In genomic region chr1:119316870-119317416, GRCh38 we compare ENCODE assay signal across 19 cellular contexts. TPM values are rescaled to one million over a fixed set of nuclear protein-coding genes. Genes with fewer than 3 reads are reported as not detected.
DNase-seq lines count a peak whose midpoint lies in the region; ATAC-seq and TF ChIP-seq lines count a peak whose summit lies in the region.
"Had no signal": no experiment of that assay in that cellular context is flagged by ENCODE, and none has a peak within 500 bp of the region (broad histone marks: within the 10 kb centered on the region; RNA-seq: fewer than 3 reads in every experiment).

No MANE protein-coding gene starts in this region.

- H3K27me3 Mint-ChIP-seq in HFFc6 (ENCODE audit: insufficient read depth) (peaks cover 11% of the 10 kb centered on the region), WTC11 (ENCODE audit: low read depth) (no peaks in the 10 kb centered on the region)

- H3K79me1 ChIP-seq in mesendoderm (ENCODE audit: low read length) = no peaks in the 10 kb centered on the region

- no peak overlapping the region for H3K4me3 Mint-ChIP-seq in HFFc6
- no peak overlapping the region for H3K4me3 Mint-ChIP-seq in WTC11
- H3K4me3 Mint-ChIP-seq: naive thymus-derived CD8-positive, alpha-beta T cell had no signal

- H4K5ac ChIP-seq in mesendoderm (ENCODE audit: low read length) = no peak overlapping the region

- H3K18ac ChIP-seq in mesendoderm (ENCODE audit: low read length) = no peak overlapping the region

- H4K8ac ChIP-seq in mesendoderm (ENCODE audit: low read depth, low read length) = no peak overlapping the region

- H3K56ac ChIP-seq in mesendoderm (ENCODE audit: low read length) = peak overlapping the region; percentile 3

- H3K4me1 Mint-ChIP-seq in HFFc6 (ENCODE audit: low read depth) (peaks cover 9% of the 10 kb centered on the region), WTC11 (peaks cover 21% of the 10 kb centered on the region)
- H3K4me1 Mint-ChIP-seq: naive thymus-derived CD8-positive, alpha-beta T cell had no signal

- peaks cover 0 to 18% (median 12%) of the 10 kb centered on the region in 10 experiments; a peak in 15 of 20 replicates for H3K4me1 ChIP-seq in BLaER1 treated with 17β-estradiol and CSF1 and Interleukin-3, amounts not matched to agents 10 nM and 100 nM
- H3K4me1 ChIP-seq in mesendoderm (ENCODE audit: control insufficient read depth, low read depth, low read length) (peaks cover 4% of the 10 kb centered on the region), mucosa of descending colon (ENCODE audit: low read depth) (no peaks in the 10 kb centered on the region)
- H3K4me1 ChIP-seq: esophagus muscularis mucosa, lower lobe of right lung, testis had no signal

- H3K79me2 ChIP-seq in mesendoderm (ENCODE audit: control insufficient read depth, insufficient read depth, low read length) = no peaks in the 10 kb centered on the region

- peak overlapping the region; percentile 1 for H3K23ac ChIP-seq in mesendoderm (ENCODE audit: low read length)

- H3K27ac ChIP-seq in BLaER1 treated with 17β-estradiol and CSF1 and Interleukin-3, amounts not matched to agents 10 nM and 100 nM = peak overlapping the region in 1 of 11 experiments; percentile 2; a peak in 1 of 22 replicates
- H3K27ac ChIP-seq in mesendoderm (ENCODE audit: low read depth, low read length) = no peak overlapping the region
- H3K27ac ChIP-seq: esophagus muscularis mucosa, lower lobe of right lung, testis had no signal

- 0 out of 22 replicates have a peak, but pooled peaks cover 0 to 6% (median 0%) of the 10 kb centered on the region in 11 experiments for H3K9me3 ChIP-seq in BLaER1 treated with 17β-estradiol and CSF1 and Interleukin-3, amounts not matched to agents 10 nM and 100 nM (replicated peaks in 1 of 11)
- no peaks in the 10 kb centered on the region for H3K9me3 ChIP-seq in mucosa of descending colon
- H3K9me3 ChIP-seq: esophagus muscularis mucosa, lower lobe of right lung, testis had no signal

- no peak for DNase-seq in HFFc6
- DNase-seq in WTC11 (ENCODE audit: low spot score) = peak; percentile 70
- peak; percentile 70 for DNase-seq in mesendoderm
- no peak for DNase-seq in mucosa of descending colon
- no peak for DNase-seq in stimulated activated naive CD4-positive, alpha-beta T cell treated with Interleukin-2 at 50 U/mL for 16 hours (lab: John Stamatoyannopoulos, UW)
- no peak for DNase-seq in NCI-H2081 (lab: John Stamatoyannopoulos, UW)
- DNase-seq: activated CD4-positive, alpha-beta T cell treated with anti-CD3 and anti-CD28 coated beads, Interleukin-2, amount 50 U/mL, for 48 hours; aorta; GDM1; KBM-7; lower lobe of right lung; naive thymus-derived CD8-positive, alpha-beta T cell; NCI-H2081 treated with DMSO at 0.1 percent for 48 hours; NCI-H774; SHP77 treated with DMSO at 0.1 percent for 48 hours; testis had no signal

- ATAC-seq in WTC11 (peak; percentile 90), mucosa of descending colon (no peak), HG03045 (IDR thresholded peaks at IDR 0.05; ENCODE audit: unreplicated experiment) (no peak)
- ATAC-seq: lower lobe of right lung; naive thymus-derived CD8-positive, alpha-beta T cell had no signal

- H2BK5ac ChIP-seq in mesendoderm (ENCODE audit: low read length) = no peak overlapping the region

- CTCF ChIA-PET in WTC11 (lab: Charles Lee) = interaction anchor here (0.7 to 4.0 kb wide), 30 partner anchors 8 to 308 kb away, joined by 3 to 50 read pairs (median 6); partner anchors contain the start of gene HAO2

- peak; percentile 16; the same call in 1 of the 2 replicates for TF ChIP-seq CTCF in HFFc6 (IDR thresholded peaks at IDR 0.05)
- TF ChIP-seq CTCF in WTC11 (IDR thresholded peaks at IDR 0.05) = peak; percentile 57; the same call in 1 of the 2 replicates
- TF ChIP-seq CTCF in mucosa of descending colon (IDR thresholded peaks at IDR 0.05) = no peak

- H2BK120ac ChIP-seq in mesendoderm (ENCODE audit: low read depth, low read length) = no peak overlapping the region

- peak overlapping the region in 7 of 11 experiments; percentile 9 to 64 (median 47); a peak in 13 of 22 replicates for H3K4me2 ChIP-seq in BLaER1 treated with 17β-estradiol and CSF1 and Interleukin-3, amounts not matched to agents 10 nM and 100 nM
- no peak overlapping the region for H3K4me2 ChIP-seq in mesendoderm (ENCODE audit: low read length)

- POLR2A ChIA-PET in WTC11 (lab: Charles Lee) = interaction anchor here (1.0 to 1.7 kb wide), 2 partner anchors 10 to 30 kb away, joined by 3 to 5 read pairs; no protein-coding TSS in a partner anchor

- H3K4me3 ChIP-seq in BLaER1 treated with 17β-estradiol and CSF1 and Interleukin-3, amounts not matched to agents 10 nM and 100 nM = no peak overlapping the region
- no peak overlapping the region for H3K4me3 ChIP-seq in mesendoderm (ENCODE audit: low read length)
- H3K4me3 ChIP-seq in mucosa of descending colon = no peak overlapping the region
- H3K4me3 ChIP-seq: esophagus muscularis mucosa, lower lobe of right lung had no signal

- H3K27ac Mint-ChIP-seq in HFFc6 (no peak overlapping the region), WTC11 (no peak overlapping the region)
- H3K27ac Mint-ChIP-seq: naive thymus-derived CD8-positive, alpha-beta T cell had no signal

- WGBS in mesendoderm (ENCODE audit: extremely low coverage, insufficient coverage, low lambda C conversion rate) = no CpG with 5 or more reads among the region's 18 CpGs

- H2BK15ac ChIP-seq in mesendoderm (replicated peaks; ENCODE audit: low read depth) = no peak overlapping the region

- no peaks in the 10 kb centered on the region for H3K27me3 ChIP-seq in BLaER1 treated with 17β-estradiol and CSF1 and Interleukin-3, amounts not matched to agents 10 nM and 100 nM
- H3K27me3 ChIP-seq in mesendoderm (ENCODE audit: insufficient read depth, low read length, poor library complexity) = no peaks in the 10 kb centered on the region
- H3K27me3 ChIP-seq: testis had no signal

- H4K20me1 ChIP-seq in BLaER1 treated with 17β-estradiol and CSF1 and Interleukin-3, amounts not matched to agents 10 nM and 100 nM = no peaks in the 10 kb centered on the region

- H3K9ac ChIP-seq in BLaER1 treated with 17β-estradiol and CSF1 and Interleukin-3, amounts not matched to agents 10 nM and 100 nM = no peak overlapping the region
- H3K9ac ChIP-seq in mesendoderm (ENCODE audit: low read length) = no peak overlapping the region

- H3K9me3 Mint-ChIP-seq in HFFc6 = no peaks in the 10 kb centered on the region
- H3K9me3 Mint-ChIP-seq in WTC11 = no peaks in the 10 kb centered on the region
- H3K9me3 Mint-ChIP-seq: naive thymus-derived CD8-positive, alpha-beta T cell had no signal

- intact Hi-C loops in mucosa of descending colon (cut with DNase I, micrococcal nuclease) = no loop called here

- no peak overlapping the region for H3K4ac ChIP-seq in mesendoderm (ENCODE audit: low read depth, low read length)

- H2AK5ac ChIP-seq in mesendoderm (ENCODE audit: low read length) = no peak overlapping the region

- H3K36me3 Mint-ChIP-seq in HFFc6 (ENCODE audit: low read depth) (no peaks in the 10 kb centered on the region), WTC11 (0 out of 2 replicates have a peak, but pooled peaks cover 3% of the 10 kb centered on the region)
- H3K36me3 Mint-ChIP-seq: naive thymus-derived CD8-positive, alpha-beta T cell had no signal

- no peaks in the 10 kb centered on the region for H3K36me3 ChIP-seq in BLaER1 treated with 17β-estradiol and CSF1 and Interleukin-3, amounts not matched to agents 10 nM and 100 nM
- H3K36me3 ChIP-seq in mesendoderm (ENCODE audit: control insufficient read depth, insufficient read depth, low read length) (no peaks in the 10 kb centered on the region), mucosa of descending colon (ENCODE audit: low read depth) (no peaks in the 10 kb centered on the region)
- H3K36me3 ChIP-seq: esophagus muscularis mucosa, lower lobe of right lung had no signal

TF ChIP-seq in WTC11, 78 proteins besides CTCF, POLR2A, EP300 and RAD21:
- TF ChIP-seq SMAD4 (CRISPR knock-in tag; IDR thresholded peaks at IDR 0.05) (no peak), SP1 (CRISPR knock-in tag; conservative IDR thresholded peaks at IDR 0.05) (peak; percentile 47; the same call in 1 of the 2 replicates), MLX (CRISPR knock-in tag; IDR thresholded peaks at IDR 0.05) (no peak), PREB (CRISPR knock-in tag; IDR thresholded peaks at IDR 0.05; ENCODE audit: borderline replicate concordance) (no peak), CBFB (CRISPR knock-in tag; IDR thresholded peaks at IDR 0.05; ENCODE audit: low read depth) (no peak)

RNA-seq across cellular contexts. Expression of gene HAO2, which starts 51.6 kb away (rescaled TPM):
- not detected for total RNA-seq in HFFc6 (2021; fragmentation: NEBNext Ultra II Directional; extraction: Animal tissue kit (Norgen Biotek cat#: 25700))
- 0.53 to 1.0 TPM (median 0.80 TPM) in 3 replicates for total RNA-seq in WTC11 (2021)
- 0.11 TPM for polyA plus RNA-seq in mesendoderm (2013, experiment 1 of 2)
- 0.03 TPM for polyA plus RNA-seq in mesendoderm (2013, experiment 2 of 2)
- not detected for total RNA-seq in mucosa of descending colon
- total RNA-seq: aorta; lower lobe of right lung; naive thymus-derived CD8-positive, alpha-beta T cell; testis had no signal
- polyA plus RNA-seq: aorta; naive thymus-derived CD8-positive, alpha-beta T cell had no signal

Comparison
In these comparisons a context has a peak if more than half of its experiments do, and no peak if none do; other contexts are left out.
1. DNase-seq: peak in WTC11 (single experiment) and mesendoderm (single experiment); none in HFFc6 (single experiment), mucosa of descending colon (0 of 3), stimulated activated naive CD4-positive, alpha-beta T cell treated with Interleukin-2 at 50 U/mL for 16 hours (single experiment) and NCI-H2081 (0 of 2).